ENCODE assay signal across 8 cellular contexts in the genomic region with DNA sequence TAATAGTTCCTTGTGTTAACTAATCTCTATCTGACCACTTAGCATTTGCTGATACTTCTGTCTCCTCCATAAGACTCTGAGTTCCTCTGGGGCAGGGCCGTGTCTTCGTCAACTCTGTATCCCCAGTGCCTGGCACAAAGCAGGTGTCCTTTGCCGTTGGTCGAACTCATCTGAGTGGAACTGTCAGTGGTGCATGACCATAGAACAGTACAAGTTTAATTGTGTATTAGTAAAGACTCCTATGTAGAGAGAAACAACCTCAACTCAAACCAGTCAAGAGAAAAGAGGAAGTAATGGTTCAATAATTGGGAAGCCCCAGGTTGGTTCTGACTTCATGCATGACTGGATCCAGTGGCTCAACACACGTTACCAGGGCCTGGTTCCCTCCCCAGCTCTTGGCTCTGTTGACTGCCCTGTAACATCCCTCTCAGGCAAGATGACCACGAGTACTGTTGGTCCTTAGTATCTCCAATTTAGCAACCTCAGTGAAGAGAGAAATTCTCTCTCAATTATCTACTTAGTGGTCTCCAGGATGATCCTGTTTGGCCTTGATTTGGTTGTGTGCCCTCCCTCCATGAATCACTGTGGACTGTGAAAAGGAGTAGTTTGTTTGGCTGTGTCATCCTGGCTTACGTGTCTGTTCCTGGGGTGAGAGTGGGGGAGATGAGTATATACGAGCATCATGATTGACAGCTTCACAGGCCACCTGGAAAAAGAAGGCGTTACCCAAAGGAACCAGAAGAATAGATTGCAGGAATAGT. TPM values are rescaled to one million over a fixed set of nuclear protein-coding genes. Genes with fewer than 3 reads are reported as not detected.
DNase-seq lines count a peak whose midpoint lies in the region; ATAC-seq and TF ChIP-seq lines count a peak whose summit lies in the region.

No MANE protein-coding gene starts in this region.

- peaks cover 78% of the 10 kb centered on the region for H3K4me1 Mint-ChIP-seq in activated B cell treated with CpG ODN at 0.5 μM for 24 hours

- H3K27me3 ChIP-seq in aorta (ENCODE audit: control insufficient read depth in 1 of 2, insufficient read depth in 2 of 2, low read length in 1 of 2) = no peaks in the 10 kb centered on the region

- peak; percentile 55 for DNase-seq in COLO668 (lab: John Stamatoyannopoulos, UW; ENCODE audit: unreplicated experiment)
- DNase-seq in activated B cell treated with CpG ODN at 0.5 μM for 24 hours = peak; percentile 62
- no peak for DNase-seq in T1000 (lab: John Stamatoyannopoulos, UW)
- no peak for DNase-seq in dedifferentiated amniotic fluid mesenchymal stem cell (ENCODE audit: extremely low spot score)
- DNase-seq in retina = no peak
- DNase-seq in aorta = no peak

- peak overlapping the region; percentile 97 for H3K27ac Mint-ChIP-seq in activated B cell treated with CpG ODN at 0.5 μM for 24 hours

- POLR2A ChIA-PET in activated B cell treated with CpG ODN at 0.5 μM for 24 hours (lab: Charles Lee) = interaction anchor here (0.6 to 4.6 kb wide), 15 partner anchors 10 to 744 kb away, joined by 3 to 46 read pairs (median 5); partner anchors contain the start of gene MSH6

- no peaks in the 10 kb centered on the region for H3K4me1 ChIP-seq in aorta (ENCODE audit: control insufficient read depth in 1 of 2, insufficient read depth in 2 of 2, low read length in 2 of 2)

- H3K9me3 Mint-ChIP-seq in activated B cell treated with CpG ODN at 0.5 μM for 24 hours = no peaks in the 10 kb centered on the region

- H3K27me3 Mint-ChIP-seq in activated B cell treated with CpG ODN at 0.5 μM for 24 hours = no peaks in the 10 kb centered on the region

- CTCF ChIA-PET in activated B cell treated with CpG ODN at 0.5 μM for 24 hours (lab: Charles Lee) = interaction anchor here (1.1 to 1.3 kb wide), 3 partner anchors 11 to 43 kb away, joined by 3 to 4 read pairs (median 3); no protein-coding TSS in a partner anchor

- no peak overlapping the region for H3K4me3 ChIP-seq in aorta (ENCODE audit: low read length in 2 of 2)

- 82 to 85% methylated on average over 9 of the region's 9 CpGs for WGBS in aorta, 2 donors

- H3K36me3 Mint-ChIP-seq in activated B cell treated with CpG ODN at 0.5 μM for 24 hours (ENCODE audit: low read depth) = no peaks in the 10 kb centered on the region

- no peak for TF ChIP-seq CTCF in activated B cell treated with CpG ODN at 0.5 μM for 24 hours (IDR thresholded peaks at IDR 0.05)

- intact Hi-C loops in activated B cell treated with CpG ODN at 0.5 μM for 24 hours (cut with micrococcal nuclease) (loop anchor here (1.0 to 5.0 kb wide), 11 partner anchors 11 to 740 kb away; partner anchors contain the start of genes FBXO11 and MSH6), aorta (cut with DNase I) (no loop called here)

- ATAC-seq in GM19455 (IDR thresholded peaks at IDR 0.05; ENCODE audit: unreplicated experiment) (peak; percentile 84), HG03432 (IDR thresholded peaks at IDR 0.05; ENCODE audit: unreplicated experiment) (peak; percentile 91), activated B cell treated with CpG ODN at 0.5 μM for 24 hours (ENCODE audit: low read depth) (peak; percentile 85), aorta (ENCODE audit: low FRiP score) (no peak)

- H3K27ac ChIP-seq in aorta (ENCODE audit: low read depth in 1 of 2, low read length in 2 of 2) = no peak overlapping the region

- H3K36me3 ChIP-seq in aorta (ENCODE audit: control insufficient read depth in 1 of 2, insufficient read depth in 2 of 2, low read length in 1 of 2) = no peaks in the 10 kb centered on the region

- H3K4me3 Mint-ChIP-seq in activated B cell treated with CpG ODN at 0.5 μM for 24 hours = peak overlapping the region; percentile 61

- no peaks in the 10 kb centered on the region for H3K9me3 ChIP-seq in aorta (ENCODE audit: control insufficient read depth, low read length)

RNA-seq across cellular contexts. Expression of gene MSH6, which starts 58.5 kb away (rescaled TPM):
- total RNA-seq in activated B cell treated with CpG ODN at 0.5 μM for 24 hours = 40.6 and 42.1 TPM in 2 replicates
- total RNA-seq in aorta = 10 to 100 TPM; 29.4 to 38.3 TPM
- polyA plus RNA-seq in aorta = 10 to 100 TPM; 10.0 to 10.5 TPM

Comparison
In these comparisons a context has a peak if more than half of its experiments do, and no peak if none do; other contexts are left out.
1. DNase-seq: peak in COLO668 (single experiment) and activated B cell treated with CpG ODN at 0.5 μM for 24 hours (single experiment); none in T1000 (single experiment), dedifferentiated amniotic fluid mesenchymal stem cell (single experiment), retina (single experiment) and aorta (0 of 2).